ENCODE assay signal across 1 cellular context in the genomic region with DNA sequence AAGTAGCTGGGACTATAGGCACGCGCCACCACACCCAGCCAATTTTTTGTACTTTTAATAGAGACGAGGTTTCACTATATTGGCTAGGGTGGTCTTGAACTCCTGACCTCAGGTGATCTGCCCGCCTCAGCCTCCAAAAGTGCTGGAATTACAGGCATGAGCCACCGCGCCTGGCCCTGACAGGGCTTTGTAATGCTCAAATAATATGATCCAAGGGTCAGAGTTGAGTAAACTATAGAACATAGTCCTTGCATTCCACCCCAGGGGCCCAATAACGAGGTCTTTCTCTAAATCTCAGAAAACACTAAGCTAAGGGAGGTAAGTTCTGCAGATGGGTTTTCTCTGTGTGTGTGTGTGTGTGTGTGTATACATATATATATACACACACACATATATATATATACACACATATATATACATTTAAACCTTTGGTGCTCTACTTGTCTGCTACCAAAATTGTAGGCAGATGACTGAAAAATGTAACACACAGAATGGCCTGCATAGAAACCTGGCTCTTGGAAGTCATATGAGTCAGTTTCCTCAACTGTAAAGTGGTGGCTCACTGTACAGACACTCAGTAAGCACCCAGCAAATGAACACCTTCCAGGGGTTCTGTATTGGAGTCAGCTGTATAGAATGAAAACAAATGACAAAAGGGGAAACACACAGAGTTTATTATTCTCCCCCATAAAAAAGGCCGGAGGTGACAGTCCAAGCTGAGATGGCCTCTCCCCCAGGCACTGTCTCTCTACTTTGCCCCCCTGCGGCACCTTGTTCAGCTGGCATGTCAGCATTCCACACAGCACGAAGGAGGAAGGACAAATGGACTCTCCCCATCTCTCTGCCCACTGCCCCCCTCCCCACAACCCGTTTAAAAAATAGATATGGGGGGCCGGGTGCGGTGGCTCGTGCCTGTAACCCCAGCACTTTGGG.
TF ChIP-seq lines count a peak whose summit lies in the region.

No MANE protein-coding gene starts in this region.

TF ChIP-seq in HepG2, 621 proteins besides CTCF, POLR2A, EP300 and RAD21 (continued from another document and continues in another):
- TF ChIP-seq ADNP (CRISPR knock-in tag; IDR thresholded peaks at IDR 0.05) (peak; percentile 97), HES4 (CRISPR knock-in tag; IDR thresholded peaks at IDR 0.05; ENCODE audit: borderline replicate concordance) (no peak), ZNF282 (IDR thresholded peaks at IDR 0.05; ENCODE audit: partially characterized antibody) (no peak), HNRNPL (IDR thresholded peaks at IDR 0.05; ENCODE audit: low read depth, low read length) (no peak), POLR2AphosphoS5 (IDR thresholded peaks at IDR 0.05; ENCODE audit: low read depth, low read length) (no peak), EED (CRISPR knock-in tag; IDR thresholded peaks at IDR 0.05) (no peak), NFATC3 (CRISPR knock-in tag; IDR thresholded peaks at IDR 0.05) (no peak), SRSF1 (optimal IDR thresholded peaks at IDR 0.05; ENCODE audit: low read depth, low read length) (no peak), DPF2 (CRISPR knock-in tag; IDR thresholded peaks at IDR 0.05; ENCODE audit: borderline replicate concordance, low read depth) (peak; percentile 90), ELF4 (CRISPR knock-in tag; IDR thresholded peaks at IDR 0.05; ENCODE audit: borderline replicate concordance) (no peak), HNRNPH1 (optimal IDR thresholded peaks at IDR 0.05; ENCODE audit: low read depth, low read length) (no peak), GPN1 (CRISPR knock-in tag; IDR thresholded peaks at IDR 0.05; ENCODE audit: borderline replicate concordance) (no peak), SOX5 (CRISPR knock-in tag; IDR thresholded peaks at IDR 0.05; ENCODE audit: borderline replicate concordance) (peak; percentile 93), ZNF883 (CRISPR knock-in tag; IDR thresholded peaks at IDR 0.05; ENCODE audit: not compliant biosample characterization) (no peak), ZNF20 (CRISPR knock-in tag; IDR thresholded peaks at IDR 0.05) (no peak), ZNF644 (CRISPR knock-in tag; IDR thresholded peaks at IDR 0.05; ENCODE audit: low read depth) (0 out of 2 replicates have a peak, but pooled peaks have one; percentile 11), ZNF556 (CRISPR knock-in tag; IDR thresholded peaks at IDR 0.05; ENCODE audit: borderline replicate concordance) (peak; percentile 44; the same call in 1 of the 2 replicates), SNAI1 (CRISPR knock-in tag; IDR thresholded peaks at IDR 0.05; ENCODE audit: borderline replicate concordance) (no peak), MAZ (IDR thresholded peaks at IDR 0.05; ENCODE audit: borderline replicate concordance, low read depth, low read length) (no peak), MAZ (CRISPR knock-in tag; IDR thresholded peaks at IDR 0.05; ENCODE audit: low read depth) (no peak), EEA1 (CRISPR knock-in tag; IDR thresholded peaks at IDR 0.05; ENCODE audit: borderline replicate concordance) (no peak), ZNF781 (CRISPR knock-in tag; IDR thresholded peaks at IDR 0.05; ENCODE audit: borderline replicate concordance, not compliant biosample characterization) (no peak), NFE2L1 (CRISPR knock-in tag; IDR thresholded peaks at IDR 0.05; ENCODE audit: borderline replicate concordance) (no peak), JARID2 (CRISPR knock-in tag; IDR thresholded peaks at IDR 0.05; ENCODE audit: insufficient replicate concordance) (no peak), ZNF274 (CRISPR knock-in tag; IDR thresholded peaks at IDR 0.05) (no peak), ZNF546 (CRISPR knock-in tag; conservative IDR thresholded peaks at IDR 0.05) (no peak), ZFP36L2 (CRISPR knock-in tag; IDR thresholded peaks at IDR 0.05) (no peak), MYNN (CRISPR knock-in tag; IDR thresholded peaks at IDR 0.05; ENCODE audit: low read depth) (no peak), IRX3 (CRISPR knock-in tag; IDR thresholded peaks at IDR 0.05; ENCODE audit: borderline replicate concordance, low read depth) (no peak), ZNF777 (CRISPR knock-in tag; IDR thresholded peaks at IDR 0.05) (no peak), KDM3A (CRISPR knock-in tag; IDR thresholded peaks at IDR 0.05; ENCODE audit: low read depth) (no peak; the same call in 1 of the 2 replicates), SP1 (IDR thresholded peaks at IDR 0.05) (no peak), SP1 (CRISPR knock-in tag; IDR thresholded peaks at IDR 0.05) (no peak), TBX2 (CRISPR knock-in tag; IDR thresholded peaks at IDR 0.05; ENCODE audit: borderline replicate concordance) (peak; percentile 78), ZSCAN31 (CRISPR knock-in tag; IDR thresholded peaks at IDR 0.05; ENCODE audit: low read depth) (no peak), ZNF562 (CRISPR knock-in tag; IDR thresholded peaks at IDR 0.05; ENCODE audit: borderline replicate concordance) (no peak), GZF1 (CRISPR knock-in tag; IDR thresholded peaks at IDR 0.05) (no peak), SRSF4 (IDR thresholded peaks at IDR 0.05; ENCODE audit: low read depth, low read length, poor library complexity, severe bottlenecking) (no peak), NFIC (IDR thresholded peaks at IDR 0.05; ENCODE audit: low read length) (peak; percentile 29; the same call in 1 of the 2 replicates), RXRA (CRISPR knock-in tag; IDR thresholded peaks at IDR 0.05) (peak; percentile 88; the same call in 1 of the 2 replicates), KDM4B (CRISPR knock-in tag; IDR thresholded peaks at IDR 0.05) (no peak), MED8 (CRISPR knock-in tag; IDR thresholded peaks at IDR 0.05; ENCODE audit: insufficient replicate concordance) (no peak), TSC22D2 (CRISPR knock-in tag; IDR thresholded peaks at IDR 0.05; ENCODE audit: borderline replicate concordance) (no peak)
- TF ChIP-seq, protein P1, sequence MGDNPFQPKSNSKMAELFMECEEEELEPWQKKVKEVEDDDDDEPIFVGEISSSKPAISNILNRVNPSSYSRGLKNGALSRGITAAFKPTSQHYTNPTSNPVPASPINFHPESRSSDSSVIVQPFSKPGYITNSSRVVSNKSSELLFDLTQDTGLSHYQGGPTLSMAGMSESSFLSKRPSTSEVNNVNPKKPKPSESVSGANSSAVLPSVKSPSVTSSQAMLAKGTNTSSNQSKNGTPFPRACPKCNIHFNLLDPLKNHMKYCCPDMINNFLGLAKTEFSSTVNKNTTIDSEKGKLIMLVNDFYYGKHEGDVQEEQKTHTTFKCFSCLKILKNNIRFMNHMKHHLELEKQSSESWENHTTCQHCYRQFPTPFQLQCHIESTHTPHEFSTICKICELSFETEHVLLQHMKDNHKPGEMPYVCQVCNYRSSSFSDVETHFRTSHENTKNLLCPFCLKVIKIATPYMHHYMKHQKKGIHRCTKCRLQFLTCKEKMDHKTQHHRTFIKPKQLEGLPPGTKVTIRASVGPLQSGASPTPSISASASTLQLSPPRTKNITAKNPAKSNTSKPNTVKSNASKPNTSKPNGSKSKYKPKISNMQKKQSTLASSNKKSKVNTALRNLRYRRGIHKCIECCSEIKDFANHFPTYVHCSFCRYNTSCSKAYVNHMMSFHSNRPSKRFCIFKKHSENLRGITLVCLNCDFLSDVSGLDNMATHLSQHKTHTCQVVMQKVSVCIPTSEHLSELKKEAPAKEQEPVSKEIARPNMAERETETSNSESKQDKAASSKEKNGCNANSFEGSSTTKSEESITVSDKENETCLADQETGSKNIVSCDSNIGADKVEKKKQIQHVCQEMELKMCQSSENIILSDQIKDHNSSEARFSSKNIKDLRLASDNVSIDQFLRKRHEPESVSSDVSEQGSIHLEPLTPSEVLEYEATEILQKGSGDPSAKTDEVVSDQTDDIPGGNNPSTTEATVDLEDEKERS (CRISPR knock-in tag; IDR thresholded peaks at IDR 0.05) = no peak
- TF ChIP-seq, protein P2, sequence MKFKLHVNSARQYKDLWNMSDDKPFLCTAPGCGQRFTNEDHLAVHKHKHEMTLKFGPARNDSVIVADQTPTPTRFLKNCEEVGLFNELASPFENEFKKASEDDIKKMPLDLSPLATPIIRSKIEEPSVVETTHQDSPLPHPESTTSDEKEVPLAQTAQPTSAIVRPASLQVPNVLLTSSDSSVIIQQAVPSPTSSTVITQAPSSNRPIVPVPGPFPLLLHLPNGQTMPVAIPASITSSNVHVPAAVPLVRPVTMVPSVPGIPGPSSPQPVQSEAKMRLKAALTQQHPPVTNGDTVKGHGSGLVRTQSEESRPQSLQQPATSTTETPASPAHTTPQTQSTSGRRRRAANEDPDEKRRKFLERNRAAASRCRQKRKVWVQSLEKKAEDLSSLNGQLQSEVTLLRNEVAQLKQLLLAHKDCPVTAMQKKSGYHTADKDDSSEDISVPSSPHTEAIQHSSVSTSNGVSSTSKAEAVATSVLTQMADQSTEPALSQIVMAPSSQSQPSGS (CRISPR knock-in tag; IDR thresholded peaks at IDR 0.05) = no peak
- TF ChIP-seq, protein P3, sequence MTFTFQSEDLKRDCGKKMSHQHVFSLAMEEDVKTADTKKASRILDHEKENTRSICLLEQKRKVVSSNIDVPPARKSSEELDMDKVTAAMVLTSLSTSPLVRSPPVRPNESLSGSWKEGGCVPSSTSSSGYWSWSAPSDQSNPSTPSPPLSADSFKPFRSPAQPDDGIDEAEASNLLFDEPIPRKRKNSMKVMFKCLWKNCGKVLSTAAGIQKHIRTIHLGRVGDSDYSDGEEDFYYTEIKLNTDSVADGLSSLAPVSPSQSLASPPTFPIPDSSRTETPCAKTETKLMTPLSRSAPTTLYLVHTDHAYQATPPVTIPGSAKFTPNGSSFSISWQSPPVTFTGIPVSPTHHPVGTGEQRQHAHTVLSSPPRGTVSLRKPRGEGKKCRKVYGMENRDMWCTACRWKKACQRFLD (CRISPR knock-in tag; IDR thresholded peaks at IDR 0.05; ENCODE audit: borderline replicate concordance) = no peak
- TF ChIP-seq, protein P4, sequence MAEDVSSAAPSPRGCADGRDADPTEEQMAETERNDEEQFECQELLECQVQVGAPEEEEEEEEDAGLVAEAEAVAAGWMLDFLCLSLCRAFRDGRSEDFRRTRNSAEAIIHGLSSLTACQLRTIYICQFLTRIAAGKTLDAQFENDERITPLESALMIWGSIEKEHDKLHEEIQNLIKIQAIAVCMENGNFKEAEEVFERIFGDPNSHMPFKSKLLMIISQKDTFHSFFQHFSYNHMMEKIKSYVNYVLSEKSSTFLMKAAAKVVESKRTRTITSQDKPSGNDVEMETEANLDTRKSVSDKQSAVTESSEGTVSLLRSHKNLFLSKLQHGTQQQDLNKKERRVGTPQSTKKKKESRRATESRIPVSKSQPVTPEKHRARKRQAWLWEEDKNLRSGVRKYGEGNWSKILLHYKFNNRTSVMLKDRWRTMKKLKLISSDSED (CRISPR knock-in tag; IDR thresholded peaks at IDR 0.05) = no peak
- TF ChIP-seq, protein P5, sequence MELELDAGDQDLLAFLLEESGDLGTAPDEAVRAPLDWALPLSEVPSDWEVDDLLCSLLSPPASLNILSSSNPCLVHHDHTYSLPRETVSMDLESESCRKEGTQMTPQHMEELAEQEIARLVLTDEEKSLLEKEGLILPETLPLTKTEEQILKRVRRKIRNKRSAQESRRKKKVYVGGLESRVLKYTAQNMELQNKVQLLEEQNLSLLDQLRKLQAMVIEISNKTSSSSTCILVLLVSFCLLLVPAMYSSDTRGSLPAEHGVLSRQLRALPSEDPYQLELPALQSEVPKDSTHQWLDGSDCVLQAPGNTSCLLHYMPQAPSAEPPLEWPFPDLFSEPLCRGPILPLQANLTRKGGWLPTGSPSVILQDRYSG (CRISPR knock-in tag; IDR thresholded peaks at IDR 0.05) = no peak
- TF ChIP-seq, protein P6, sequence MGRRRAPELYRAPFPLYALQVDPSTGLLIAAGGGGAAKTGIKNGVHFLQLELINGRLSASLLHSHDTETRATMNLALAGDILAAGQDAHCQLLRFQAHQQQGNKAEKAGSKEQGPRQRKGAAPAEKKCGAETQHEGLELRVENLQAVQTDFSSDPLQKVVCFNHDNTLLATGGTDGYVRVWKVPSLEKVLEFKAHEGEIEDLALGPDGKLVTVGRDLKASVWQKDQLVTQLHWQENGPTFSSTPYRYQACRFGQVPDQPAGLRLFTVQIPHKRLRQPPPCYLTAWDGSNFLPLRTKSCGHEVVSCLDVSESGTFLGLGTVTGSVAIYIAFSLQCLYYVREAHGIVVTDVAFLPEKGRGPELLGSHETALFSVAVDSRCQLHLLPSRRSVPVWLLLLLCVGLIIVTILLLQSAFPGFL (CRISPR knock-in tag; IDR thresholded peaks at IDR 0.05) = no peak
- TF ChIP-seq, protein P7, sequence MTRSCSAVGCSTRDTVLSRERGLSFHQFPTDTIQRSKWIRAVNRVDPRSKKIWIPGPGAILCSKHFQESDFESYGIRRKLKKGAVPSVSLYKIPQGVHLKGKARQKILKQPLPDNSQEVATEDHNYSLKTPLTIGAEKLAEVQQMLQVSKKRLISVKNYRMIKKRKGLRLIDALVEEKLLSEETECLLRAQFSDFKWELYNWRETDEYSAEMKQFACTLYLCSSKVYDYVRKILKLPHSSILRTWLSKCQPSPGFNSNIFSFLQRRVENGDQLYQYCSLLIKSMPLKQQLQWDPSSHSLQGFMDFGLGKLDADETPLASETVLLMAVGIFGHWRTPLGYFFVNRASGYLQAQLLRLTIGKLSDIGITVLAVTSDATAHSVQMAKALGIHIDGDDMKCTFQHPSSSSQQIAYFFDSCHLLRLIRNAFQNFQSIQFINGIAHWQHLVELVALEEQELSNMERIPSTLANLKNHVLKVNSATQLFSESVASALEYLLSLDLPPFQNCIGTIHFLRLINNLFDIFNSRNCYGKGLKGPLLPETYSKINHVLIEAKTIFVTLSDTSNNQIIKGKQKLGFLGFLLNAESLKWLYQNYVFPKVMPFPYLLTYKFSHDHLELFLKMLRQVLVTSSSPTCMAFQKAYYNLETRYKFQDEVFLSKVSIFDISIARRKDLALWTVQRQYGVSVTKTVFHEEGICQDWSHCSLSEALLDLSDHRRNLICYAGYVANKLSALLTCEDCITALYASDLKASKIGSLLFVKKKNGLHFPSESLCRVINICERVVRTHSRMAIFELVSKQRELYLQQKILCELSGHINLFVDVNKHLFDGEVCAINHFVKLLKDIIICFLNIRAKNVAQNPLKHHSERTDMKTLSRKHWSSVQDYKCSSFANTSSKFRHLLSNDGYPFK (CRISPR knock-in tag; IDR thresholded peaks at IDR 0.05; ENCODE audit: borderline replicate concordance) = no peak
- TF ChIP-seq, protein P8, sequence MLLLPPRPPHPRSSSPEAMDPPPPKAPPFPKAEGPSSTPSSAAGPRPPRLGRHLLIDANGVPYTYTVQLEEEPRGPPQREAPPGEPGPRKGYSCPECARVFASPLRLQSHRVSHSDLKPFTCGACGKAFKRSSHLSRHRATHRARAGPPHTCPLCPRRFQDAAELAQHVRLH (CRISPR knock-in tag; IDR thresholded peaks at IDR 0.05; ENCODE audit: borderline replicate concordance, low read depth) = no peak
- TF ChIP-seq, protein P9, sequence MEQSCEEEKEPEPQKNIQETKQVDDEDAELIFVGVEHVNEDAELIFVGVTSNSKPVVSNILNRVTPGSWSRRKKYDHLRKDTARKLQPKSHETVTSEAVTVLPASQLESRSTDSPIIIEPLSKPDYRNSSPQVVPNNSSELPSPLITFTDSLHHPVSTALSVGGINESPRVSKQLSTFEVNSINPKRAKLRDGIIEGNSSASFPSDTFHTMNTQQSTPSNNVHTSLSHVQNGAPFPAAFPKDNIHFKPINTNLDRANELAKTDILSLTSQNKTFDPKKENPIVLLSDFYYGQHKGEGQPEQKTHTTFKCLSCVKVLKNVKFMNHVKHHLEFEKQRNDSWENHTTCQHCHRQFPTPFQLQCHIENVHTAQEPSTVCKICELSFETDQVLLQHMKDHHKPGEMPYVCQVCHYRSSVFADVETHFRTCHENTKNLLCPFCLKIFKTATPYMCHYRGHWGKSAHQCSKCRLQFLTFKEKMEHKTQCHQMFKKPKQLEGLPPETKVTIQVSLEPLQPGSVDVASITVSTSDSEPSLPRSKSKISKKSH (CRISPR knock-in tag; IDR thresholded peaks at IDR 0.05; ENCODE audit: borderline replicate concordance) = no peak
